ENCODE assay signal across 8 cellular contexts in genomic region chr19:48878219-48879024, GRCh38. TPM values are rescaled to one million over a fixed set of nuclear protein-coding genes. Genes with fewer than 3 reads are reported as not detected.
DNase-seq lines count a peak whose midpoint lies in the region; ATAC-seq, FAIRE-seq and TF ChIP-seq lines count a peak whose summit lies in the region.
"Had no signal": no experiment of that assay in that cellular context is flagged by ENCODE, and none has a peak within 500 bp of the region (broad histone marks: within the 10 kb centered on the region; RNA-seq: fewer than 3 reads in every experiment).

No MANE protein-coding gene starts in this region.

- H3K9me3 ChIP-seq in left ventricle myocardium inferior (replicated peaks), result no peaks in the 10 kb centered on the region

- H3K4me3 Mint-ChIP-seq in HFFc6, result peak overlapping the region; percentile 56
- no peak overlapping the region for H3K4me3 Mint-ChIP-seq in activated CD8-positive, alpha-beta T cell treated with anti-CD3 and anti-CD28 coated beads for 36 hours
- peak overlapping the region; percentile 34 to 36 for H3K4me3 Mint-ChIP-seq in stimulated activated naive CD8-positive, alpha-beta T cell treated with anti-CD3 and anti-CD28 coated beads, Interleukin-15, amount 100 ng/mL, for 72 hours
- H3K4me3 Mint-ChIP-seq in activated T-helper 2 cell treated with anti-CD3 and anti-CD28 coated beads, Interferon-gamma antibody, Interleukin-2, Interleukin-4, amounts not matched to agents 10 μg/mL and 5 μg/mL and 100 μg/mL, durations not matched to agents 14 hours and 24 hours and 36 hours (ENCODE audit: low read depth), result no peak overlapping the region

- ATAC-seq in activated CD8-positive, alpha-beta T cell treated with anti-CD3 and anti-CD28 coated beads for 36 hours, result no peak
- ATAC-seq in stimulated activated naive CD8-positive, alpha-beta T cell treated with anti-CD3 and anti-CD28 coated beads, Interleukin-15, amount 100 ng/mL, for 72 hours, result no peak
- ATAC-seq in HG02970 (IDR thresholded peaks at IDR 0.05; ENCODE audit: low FRiP score, unreplicated experiment), result no peak

- H3K4me1 ChIP-seq in left ventricle myocardium inferior, result peaks cover 68% of the 10 kb centered on the region

- H3K4me3 ChIP-seq in left ventricle myocardium inferior, result no peak overlapping the region

- peaks cover 63% of the 10 kb centered on the region for H3K36me3 Mint-ChIP-seq in HFFc6 (ENCODE audit: low read depth)
- peaks cover 47% of the 10 kb centered on the region for H3K36me3 Mint-ChIP-seq in activated CD8-positive, alpha-beta T cell treated with anti-CD3 and anti-CD28 coated beads for 36 hours (ENCODE audit: low read depth)
- peaks cover 48% of the 10 kb centered on the region for H3K36me3 Mint-ChIP-seq in activated T-helper 2 cell treated with anti-CD3 and anti-CD28 coated beads, Interferon-gamma antibody, Interleukin-2, Interleukin-4, amounts not matched to agents 10 μg/mL and 5 μg/mL and 100 μg/mL, durations not matched to agents 14 hours and 24 hours and 36 hours (ENCODE audit: low read depth)

- no peak for TF ChIP-seq POLR2A in H54 (IDR thresholded peaks at IDR 0.05; ENCODE audit: low read depth, low read length)

- H3K27ac Mint-ChIP-seq in HFFc6, result peak overlapping the region; percentile 68
- peak overlapping the region; percentile 65 for H3K27ac Mint-ChIP-seq in activated CD8-positive, alpha-beta T cell treated with anti-CD3 and anti-CD28 coated beads for 36 hours
- H3K27ac Mint-ChIP-seq in stimulated activated naive CD8-positive, alpha-beta T cell treated with anti-CD3 and anti-CD28 coated beads, Interleukin-15, amount 100 ng/mL, for 72 hours, result peak overlapping the region; percentile 63 to 95
- no peak overlapping the region for H3K27ac Mint-ChIP-seq in activated T-helper 2 cell treated with anti-CD3 and anti-CD28 coated beads, Interferon-gamma antibody, Interleukin-2, Interleukin-4, amounts not matched to agents 10 μg/mL and 5 μg/mL and 100 μg/mL, durations not matched to agents 14 hours and 24 hours and 36 hours

- H3K4me1 Mint-ChIP-seq in HFFc6 (ENCODE audit: low read depth), result peaks cover 30% of the 10 kb centered on the region
- peaks cover 37% of the 10 kb centered on the region for H3K4me1 Mint-ChIP-seq in activated CD8-positive, alpha-beta T cell treated with anti-CD3 and anti-CD28 coated beads for 36 hours (ENCODE audit: low read depth)
- H3K4me1 Mint-ChIP-seq in stimulated activated naive CD8-positive, alpha-beta T cell treated with anti-CD3 and anti-CD28 coated beads, Interleukin-15, amount 100 ng/mL, for 72 hours, result peaks cover 49% of the 10 kb centered on the region
- peaks cover 36% of the 10 kb centered on the region for H3K4me1 Mint-ChIP-seq in activated T-helper 2 cell treated with anti-CD3 and anti-CD28 coated beads, Interferon-gamma antibody, Interleukin-2, Interleukin-4, amounts not matched to agents 10 μg/mL and 5 μg/mL and 100 μg/mL, durations not matched to agents 14 hours and 24 hours and 36 hours (ENCODE audit: low read depth)

- peaks cover 76% of the 10 kb centered on the region for H3K27me3 Mint-ChIP-seq in HFFc6 (ENCODE audit: insufficient read depth)
- H3K27me3 Mint-ChIP-seq in activated CD8-positive, alpha-beta T cell treated with anti-CD3 and anti-CD28 coated beads for 36 hours, result no peaks in the 10 kb centered on the region
- H3K27me3 Mint-ChIP-seq in stimulated activated naive CD8-positive, alpha-beta T cell treated with anti-CD3 and anti-CD28 coated beads, Interleukin-15, amount 100 ng/mL, for 72 hours, result no peaks in the 10 kb centered on the region
- no peaks in the 10 kb centered on the region for H3K27me3 Mint-ChIP-seq in activated T-helper 2 cell treated with anti-CD3 and anti-CD28 coated beads, Interferon-gamma antibody, Interleukin-2, Interleukin-4, amounts not matched to agents 10 μg/mL and 5 μg/mL and 100 μg/mL, durations not matched to agents 14 hours and 24 hours and 36 hours (ENCODE audit: low read depth)

- H3K9me3 Mint-ChIP-seq in HFFc6, result peaks cover 23% of the 10 kb centered on the region
- no peaks in the 10 kb centered on the region for H3K9me3 Mint-ChIP-seq in activated CD8-positive, alpha-beta T cell treated with anti-CD3 and anti-CD28 coated beads for 36 hours
- no peaks in the 10 kb centered on the region for H3K9me3 Mint-ChIP-seq in stimulated activated naive CD8-positive, alpha-beta T cell treated with anti-CD3 and anti-CD28 coated beads, Interleukin-15, amount 100 ng/mL, for 72 hours
- peaks cover 4% of the 10 kb centered on the region for H3K9me3 Mint-ChIP-seq in activated T-helper 2 cell treated with anti-CD3 and anti-CD28 coated beads, Interferon-gamma antibody, Interleukin-2, Interleukin-4, amounts not matched to agents 10 μg/mL and 5 μg/mL and 100 μg/mL, durations not matched to agents 14 hours and 24 hours and 36 hours

- H3K27me3 ChIP-seq in left ventricle myocardium inferior (ENCODE audit: low read depth), result no peaks in the 10 kb centered on the region

- H3K36me3 ChIP-seq in left ventricle myocardium inferior, result peaks cover 47% of the 10 kb centered on the region

- intact Hi-C loops in activated CD8-positive, alpha-beta T cell treated with anti-CD3 and anti-CD28 coated beads for 36 hours (cut with micrococcal nuclease), result loop anchor here (10.0 kb wide), 2 partner anchors 86 to 244 kb away; partner anchors contain the start of genes DBP and FTL
- intact Hi-C loops in left ventricle myocardium inferior (cut with micrococcal nuclease), result no loop called here
- intact Hi-C loops in activated T-helper 2 cell treated with anti-CD3 and anti-CD28 coated beads, Interferon-gamma antibody, Interleukin-2, Interleukin-4, amounts not matched to agents 10 μg/mL and 5 μg/mL and 100 μg/mL, durations not matched to agents 14 hours and 24 hours and 36 hours (cut with micrococcal nuclease), result no loop called here

- FAIRE-seq in H54 (lab: Jason Lieb, UNC), result no peak

- peak overlapping the region; percentile 100 for H3K27ac ChIP-seq in left ventricle myocardium inferior (replicated peaks)

- CTCF ChIA-PET in activated CD8-positive, alpha-beta T cell treated with anti-CD3 and anti-CD28 coated beads for 36 hours (lab: Charles Lee), result interaction anchor here (1.0 to 1.5 kb wide), 2 partner anchors 36 to 92 kb away, joined by 3 to 4 read pairs; no protein-coding TSS in a partner anchor

- no peak for TF ChIP-seq CTCF in HFFc6 (IDR thresholded peaks at IDR 0.05)
- no peak for TF ChIP-seq CTCF in activated CD8-positive, alpha-beta T cell treated with anti-CD3 and anti-CD28 coated beads for 36 hours (IDR thresholded peaks at IDR 0.05)
- no peak for TF ChIP-seq CTCF in left ventricle myocardium inferior (IDR thresholded peaks at IDR 0.05; ENCODE audit: borderline replicate concordance)

- POLR2A ChIA-PET in activated CD8-positive, alpha-beta T cell treated with anti-CD3 and anti-CD28 coated beads for 36 hours (lab: Charles Lee), result interaction anchor here (0.6 to 1.8 kb wide), 6 partner anchors 8 to 553 kb away, joined by 3 to 6 read pairs (median 3); no protein-coding TSS in a partner anchor

- DNase-seq in HFFc6 (no peak), left ventricle myocardium inferior (no peak), H54 (ENCODE audit: insufficient read length, low spot score) (no peak)
- peak; percentile 60 for DNase-seq in activated CD8-positive, alpha-beta T cell treated with anti-CD3 and anti-CD28 coated beads for 36 hours
- DNase-seq in stimulated activated naive CD8-positive, alpha-beta T cell treated with anti-CD3 and anti-CD28 coated beads, Interleukin-15, amount 100 ng/mL, for 72 hours, result peak in 1 of 2 donors; percentile 47
- no peak for DNase-seq in activated T-helper 2 cell treated with anti-CD3 and anti-CD28 coated beads, Interferon-gamma antibody, Interleukin-2, Interleukin-4, amounts not matched to agents 10 μg/mL and 5 μg/mL and 100 μg/mL, durations not matched to agents 14 hours and 24 hours and 36 hours (ENCODE audit: low spot score)

RNA-seq across cellular contexts. Expression of gene PPP1R15A, which starts 6.2 kb away (rescaled TPM):
- total RNA-seq in HFFc6 (2021; fragmentation: NEBNext Ultra II Directional; extraction: Animal tissue kit (Norgen Biotek cat#: 25700)), result 10 to 100 TPM; 70.2 to 97.3 (median 89.6) TPM
- 10 to 100 TPM; 77.8 to 81.2 TPM for total RNA-seq in activated CD8-positive, alpha-beta T cell treated with anti-CD3 and anti-CD28 coated beads for 36 hours
- 76.4 TPM for total RNA-seq in left ventricle myocardium inferior
- 30.8 and 31.8 TPM in 2 replicates for total RNA-seq in activated T-helper 2 cell treated with anti-CD3 and anti-CD28 coated beads, Interferon-gamma antibody, Interleukin-2, Interleukin-4, amounts not matched to agents 10 μg/mL and 5 μg/mL and 100 μg/mL, durations not matched to agents 14 hours and 24 hours and 36 hours

RNA-seq across cellular contexts. Expression of gene PLEKHA4, which starts 10.0 kb away (rescaled TPM):
- 10 to 100 TPM in 4 of 6 experiments, 1 to 10 TPM in 2; 7.7 to 15.1 (median 13.2) TPM for total RNA-seq in HFFc6 (2021; fragmentation: NEBNext Ultra II Directional; extraction: Animal tissue kit (Norgen Biotek cat#: 25700))
- 1 to 10 TPM; 9.4 to 9.7 TPM for total RNA-seq in activated CD8-positive, alpha-beta T cell treated with anti-CD3 and anti-CD28 coated beads for 36 hours
- 24.7 TPM for total RNA-seq in left ventricle myocardium inferior
- total RNA-seq in activated T-helper 2 cell treated with anti-CD3 and anti-CD28 coated beads, Interferon-gamma antibody, Interleukin-2, Interleukin-4, amounts not matched to agents 10 μg/mL and 5 μg/mL and 100 μg/mL, durations not matched to agents 14 hours and 24 hours and 36 hours, result 1.6 and 2.2 TPM in 2 replicates

RNA-seq across cellular contexts. Expression of gene TULP2, which starts 20.1 kb away (rescaled TPM):
- under 1 TPM in 1 of 6 experiments, not detected in 5; 0.38 TPM for total RNA-seq in HFFc6 (2021; fragmentation: NEBNext Ultra II Directional; extraction: Animal tissue kit (Norgen Biotek cat#: 25700))
- total RNA-seq in activated CD8-positive, alpha-beta T cell treated with anti-CD3 and anti-CD28 coated beads for 36 hours, result under 1 TPM; 0.68 to 0.85 TPM
- 0.55 TPM for total RNA-seq in left ventricle myocardium inferior
- not detected in 2 replicates for total RNA-seq in activated T-helper 2 cell treated with anti-CD3 and anti-CD28 coated beads, Interferon-gamma antibody, Interleukin-2, Interleukin-4, amounts not matched to agents 10 μg/mL and 5 μg/mL and 100 μg/mL, durations not matched to agents 14 hours and 24 hours and 36 hours
- total RNA-seq: SK-MEL-5 had no signal

RNA-seq across cellular contexts. Expression of gene NUCB1, which starts 21.7 kb away (rescaled TPM):
- total RNA-seq in HFFc6 (2021; fragmentation: NEBNext Ultra II Directional; extraction: Animal tissue kit (Norgen Biotek cat#: 25700)), result 100 to 1,000 TPM; 129 to 160 (median 152) TPM
- total RNA-seq in activated CD8-positive, alpha-beta T cell treated with anti-CD3 and anti-CD28 coated beads for 36 hours, result 100 to 1,000 TPM; 102 to 114 TPM
- 221 TPM for total RNA-seq in left ventricle myocardium inferior
- 142 and 147 TPM in 2 replicates for total RNA-seq in activated T-helper 2 cell treated with anti-CD3 and anti-CD28 coated beads, Interferon-gamma antibody, Interleukin-2, Interleukin-4, amounts not matched to agents 10 μg/mL and 5 μg/mL and 100 μg/mL, durations not matched to agents 14 hours and 24 hours and 36 hours

RNA-seq across cellular contexts. Expression of gene HSD17B14, which starts 42.1 kb away (rescaled TPM):
- 1 to 10 TPM; 2.9 to 10.0 (median 8.9) TPM for total RNA-seq in HFFc6 (2021; fragmentation: NEBNext Ultra II Directional; extraction: Animal tissue kit (Norgen Biotek cat#: 25700))
- total RNA-seq in activated CD8-positive, alpha-beta T cell treated with anti-CD3 and anti-CD28 coated beads for 36 hours, result under 1 TPM; 0.47 to 0.56 TPM
- total RNA-seq in left ventricle myocardium inferior, result 1.8 TPM
- 0.57 and 0.89 TPM in 2 replicates for total RNA-seq in activated T-helper 2 cell treated with anti-CD3 and anti-CD28 coated beads, Interferon-gamma antibody, Interleukin-2, Interleukin-4, amounts not matched to agents 10 μg/mL and 5 μg/mL and 100 μg/mL, durations not matched to agents 14 hours and 24 hours and 36 hours

Comparison
In these comparisons a context has a peak if more than half of its experiments do, and no peak if none do; other contexts are left out.
1. H3K4me3 Mint-ChIP-seq: peak in HFFc6 (single experiment) and stimulated activated naive CD8-positive, alpha-beta T cell treated with anti-CD3 and anti-CD28 coated beads, Interleukin-15, amount 100 ng/mL, for 72 hours (2 of 2); none in activated CD8-positive, alpha-beta T cell treated with anti-CD3 and anti-CD28 coated beads for 36 hours (single experiment) and activated T-helper 2 cell treated with anti-CD3 and anti-CD28 coated beads, Interferon-gamma antibody, Interleukin-2, Interleukin-4, amounts not matched to agents 10 μg/mL and 5 μg/mL and 100 μg/mL, durations not matched to agents 14 hours and 24 hours and 36 hours (single experiment).